In the genomic region with DNA sequence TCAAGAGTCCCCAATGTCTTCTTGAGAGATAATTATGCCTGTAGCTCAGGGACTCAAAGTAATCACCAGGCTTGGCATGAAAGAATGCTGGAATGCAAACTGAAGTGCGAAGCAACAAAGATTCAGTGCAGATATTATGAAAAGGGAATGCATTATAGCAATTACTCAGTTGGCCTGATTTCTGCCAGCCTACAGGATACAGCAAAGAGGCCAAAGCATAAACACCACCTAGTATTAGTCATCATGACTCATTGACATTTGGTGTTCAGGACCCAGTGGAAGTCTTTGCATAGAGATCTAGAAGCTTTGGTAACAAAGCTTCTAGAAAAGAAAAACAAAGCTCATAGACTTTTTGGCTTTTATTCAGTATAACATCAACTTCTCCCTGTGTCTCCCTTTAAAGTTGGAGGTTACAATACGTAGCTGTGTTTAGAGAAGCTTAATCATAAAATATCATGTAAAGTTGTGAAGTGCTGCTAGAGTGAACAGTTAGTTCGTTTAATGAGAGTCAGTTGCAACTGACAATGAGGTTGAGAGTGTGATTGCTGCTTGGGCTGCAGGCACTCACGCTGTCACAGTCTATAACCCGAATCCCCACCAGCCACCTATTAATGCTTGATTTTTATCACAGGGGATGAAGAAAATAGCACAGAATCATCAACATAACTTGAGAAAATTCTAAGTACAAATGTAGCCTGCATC, we compare ENCODE assay signal across 8 cellular contexts.
DNase-seq lines count a peak whose midpoint lies in the region; ATAC-seq and TF ChIP-seq lines count a peak whose summit lies in the region.

No MANE protein-coding gene starts in this region.

- H3K27ac ChIP-seq in coronary artery: no peak overlapping the region

- TF ChIP-seq CTCF in epithelial cell of proximal tubule (conservative IDR thresholded peaks at IDR 0.05; ENCODE audit: low read depth, low read length) (no peak), coronary artery (IDR thresholded peaks at IDR 0.05) (no peak)

- H3K4me3 ChIP-seq in epithelial cell of proximal tubule (ENCODE audit: low read depth, low read length): no peak overlapping the region
- H3K4me3 ChIP-seq in coronary artery: no peak overlapping the region

- no peak for ATAC-seq in GM19395 (IDR thresholded peaks at IDR 0.05; ENCODE audit: unreplicated experiment)

- peak; percentile 89 for DNase-seq in GM04504 (ENCODE audit: low read depth)
- DNase-seq in NCI-H69 (lab: John Stamatoyannopoulos, UW): peak; percentile 32
- peak; percentile 88 for DNase-seq in epithelial cell of proximal tubule (ENCODE audit: low read depth)
- peak; percentile 99 for DNase-seq in renal cortical epithelial cell (ENCODE audit: low read depth)
- no peak for DNase-seq in NCI-H2029 treated with DMSO at 0.1 percent for 48 hours (lab: John Stamatoyannopoulos, UW)
- DNase-seq in coronary artery (ENCODE audit: low spot score): no peak
- no peak for DNase-seq in T1000 (lab: John Stamatoyannopoulos, UW)

Comparison
In these comparisons a context has a peak if more than half of its experiments do, and no peak if none do; other contexts are left out.
1. DNase-seq: peak in GM04504 (single experiment), NCI-H69 (single experiment), epithelial cell of proximal tubule (single experiment) and renal cortical epithelial cell (single experiment); none in NCI-H2029 treated with DMSO at 0.1 percent for 48 hours (single experiment), coronary artery (single experiment) and T1000 (single experiment).